Comparison of ENCODE assay signal across 8 cellular contexts in genomic region chr1:171984850-171985485, GRCh38.
DNase-seq lines count a peak whose midpoint lies in the region; ATAC-seq and TF ChIP-seq lines count a peak whose summit lies in the region.

No MANE protein-coding gene starts in this region.

- H3K27me3 ChIP-seq in gastroesophageal sphincter = no peaks in the 10 kb centered on the region

- TF ChIP-seq CTCF in LNCaP clone FGC (IDR thresholded peaks at IDR 0.05; ENCODE audit: control insufficient read depth, extremely low read depth, insufficient read depth) (peak; percentile 83), gastroesophageal sphincter (IDR thresholded peaks at IDR 0.05) (peak; percentile 44 to 77 (median 66))

- POLR2A ChIA-PET in T-cell (lab: Charles Lee) = interaction anchor here in 1 of 2 donors (0.6 kb wide), 1 partner anchor 35 kb away, joined by 3 read pairs; no protein-coding TSS in a partner anchor

- H3K4me1 ChIP-seq in gastroesophageal sphincter = peaks cover 0 to 4% (median 0%) of the 10 kb centered on the region in 3 donors

- 16 to 22% methylated on average over 3 of the region's 3 CpGs for WGBS in gastroesophageal sphincter (ENCODE audit: low coverage in 1 of 2), 2 donors

- peaks cover 0 to 3% (median 2%) of the 10 kb centered on the region in 3 donors for H3K4me1 Mint-ChIP-seq in T-cell

- H3K4me3 Mint-ChIP-seq in T-cell = no peak overlapping the region

- H3K27ac ChIP-seq in gastroesophageal sphincter = no peak overlapping the region

- CTCF ChIA-PET in T-cell (lab: Charles Lee) = interaction anchor here (0.5 to 5.0 kb wide), 11 partner anchors 14 to 466 kb away, joined by 3 to 30 read pairs (median 3); no protein-coding TSS in a partner anchor

- no peak for TF ChIP-seq EP300 in gastroesophageal sphincter (IDR thresholded peaks at IDR 0.05)

- no peaks in the 10 kb centered on the region for H3K9me3 ChIP-seq in gastroesophageal sphincter

- no peaks in the 10 kb centered on the region for H3K9me3 Mint-ChIP-seq in T-cell

- H3K27ac Mint-ChIP-seq in T-cell = no peak overlapping the region

- peak; percentile 34 for DNase-seq in A172 (ENCODE audit: low spot score)
- DNase-seq in G401 (ENCODE audit: low spot score) = peak; percentile 66
- DNase-seq in LNCaP clone FGC (ENCODE audit: low read depth) = no peak
- peak in 3 of 34 experiments; percentile 2 to 14 (median 4) for DNase-seq in T-cell
- DNase-seq in retina = peak; percentile 38

- peak in 3 of 4 experiments; percentile 48 to 55 (median 50) for ATAC-seq in T-cell (replicated peaks in 1 of 4)
- ATAC-seq in gastroesophageal sphincter = no peak
- no peak for ATAC-seq in HG02610 (IDR thresholded peaks at IDR 0.05; ENCODE audit: unreplicated experiment)
- no peak for ATAC-seq in HG03095 (IDR thresholded peaks at IDR 0.05; ENCODE audit: unreplicated experiment)

- in situ Hi-C loops in G401 (cut with HindIII; ENCODE audit: low sequenced_read_pairs) = no loop called here

- peaks cover 4% of the 10 kb centered on the region for H3K36me3 Mint-ChIP-seq in T-cell

- peaks cover 0 to 10% of the 10 kb centered on the region in 2 donors for H3K36me3 ChIP-seq in gastroesophageal sphincter

- H3K4me3 ChIP-seq in LNCaP clone FGC (ENCODE audit: low read depth, low read length) (no peak overlapping the region), gastroesophageal sphincter (no peak overlapping the region)

- no peak for TF ChIP-seq POLR2A in gastroesophageal sphincter (IDR thresholded peaks at IDR 0.05)

- H3K27me3 Mint-ChIP-seq in T-cell = peaks cover 0 to 2% of the 10 kb centered on the region in 2 donors

Comparison
In these comparisons a context has a peak if more than half of its experiments do, and no peak if none do; other contexts are left out.
1. ATAC-seq: peak in T-cell (3 of 4); none in gastroesophageal sphincter (single experiment), HG02610 (single experiment) and HG03095 (single experiment).